ENCODE assay signal across 23 cellular contexts in the genomic region with DNA sequence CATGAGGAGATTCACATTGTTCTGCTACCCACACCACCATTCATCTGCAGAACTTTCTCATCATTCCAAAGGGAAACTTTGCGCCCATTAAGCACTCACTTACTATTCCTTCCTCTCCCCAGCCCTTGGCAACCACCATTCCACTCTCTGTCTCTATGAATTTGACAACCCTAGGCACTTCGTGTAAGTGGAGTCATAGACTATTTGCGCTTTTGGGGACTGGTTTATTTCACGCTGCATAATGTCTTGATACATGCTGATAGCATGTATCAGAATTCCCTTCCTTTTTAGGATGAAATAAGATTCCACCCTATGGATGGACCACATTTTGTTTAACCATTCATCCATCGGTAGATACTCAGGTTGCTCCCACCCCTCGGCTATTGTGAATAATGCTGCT.
"Had no signal": no experiment of that assay in that cellular context is flagged by ENCODE, and none has a peak within 500 bp of the region (broad histone marks: within the 10 kb centered on the region; RNA-seq: fewer than 3 reads in every experiment).

No MANE protein-coding gene starts in this region.

- FAIRE-seq: HepG2, RCC 7860 had no signal

- H3K27ac ChIP-seq: SJSA1, SK-N-MC had no signal

- DNase-seq: IMR-90, Karpas-422, KG1, MG63, NCI-H1092 treated with DMSO at 0.1 percent for 48 hours, NCI-H1436, NCI-H187, NCI-H2029, NCI-H2081 treated with DMSO at 0.1 percent for 48 hours, NCI-H2171, NCI-H226, NCI-H446, NCI-H510A, NCI-H524 treated with DMSO at 0.1 percent for 48 hours, NCI-H69, NCI-H774, Right ventricle myocardium superior, RPMI8226, SIG-M5 had no signal

- H3K9me3 ChIP-seq: MG63, SJSA1 had no signal

- H3K36me3 ChIP-seq: MG63 had no signal

- ATAC-seq: HepG2 had no signal

- H3K4me3 ChIP-seq: MG63, SJSA1, SK-N-MC had no signal

- H3K27me3 ChIP-seq: MG63, SJSA1 had no signal
